In the genomic region with DNA sequence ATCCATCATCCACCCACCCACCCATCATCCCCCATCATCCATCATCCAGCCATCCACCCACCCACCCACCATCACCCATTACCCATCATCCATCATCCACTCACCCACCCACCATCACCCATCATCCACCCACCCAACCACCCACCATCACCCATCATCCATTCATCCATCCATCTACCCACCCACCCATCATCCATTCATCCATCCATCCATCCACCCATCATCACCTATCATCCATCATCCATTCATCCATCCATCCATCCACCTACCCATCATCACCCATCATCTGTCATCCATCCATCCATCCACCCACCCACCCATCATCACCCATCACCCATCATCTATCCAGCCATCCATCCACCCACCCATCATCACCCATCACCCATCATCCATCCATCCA, we compare ENCODE assay signal across 23 cellular contexts.
DNase-seq lines count a peak whose midpoint lies in the region; ATAC-seq, FAIRE-seq and TF ChIP-seq lines count a peak whose summit lies in the region.
"Had no signal": no experiment of that assay in that cellular context is flagged by ENCODE, and none has a peak within 500 bp of the region (broad histone marks: within the 10 kb centered on the region; RNA-seq: fewer than 3 reads in every experiment).

No MANE protein-coding gene starts in this region.

- no peak overlapping the region for H2AFZ ChIP-seq in neuronal stem cell (ENCODE audit: low read length)

- peak overlapping the region; percentile 6 for H3K9ac ChIP-seq in neuronal stem cell (ENCODE audit: low read depth, low read length, poor library complexity)

- no peak overlapping the region for H2BK5ac ChIP-seq in neuronal stem cell (ENCODE audit: low read length)

- peaks cover 2% of the 10 kb centered on the region for H3K79me1 ChIP-seq in neuronal stem cell (ENCODE audit: low read depth, low read length)

- no peak overlapping the region for H3K18ac ChIP-seq in neuronal stem cell (ENCODE audit: low read length)

- no peak overlapping the region for H3K23ac ChIP-seq in neuronal stem cell (ENCODE audit: low read depth, low read length, poor library complexity)

- DNase-seq in activated CD8-positive, alpha-beta memory T cell treated with anti-CD3 and anti-CD28 coated beads for 24 hours, result peak; percentile 24
- DNase-seq in activated CD8-positive, alpha-beta memory T cell treated with anti-CD3 and anti-CD28 coated beads, Interleukin-2, amount 50 U/mL, for 4 hours, result no peak
- DNase-seq in bronchial epithelial cell (ENCODE audit: low read depth) (no peak), neuronal stem cell (ENCODE audit: low spot score) (no peak), urothelium cell line (ENCODE audit: low spot score) (no peak), NCI-H526 (lab: John Stamatoyannopoulos, UW) (no peak), SW480 (ENCODE audit: low spot score) (no peak)
- DNase-seq in activated T-cell treated with anti-CD3 and anti-CD28 coated beads, Interleukin-2, amount 50 U/mL, for 4 hours, result no peak
- DNase-seq: AML-193; C1 segment of cervical spinal cord; Calu3; CD8-positive, alpha-beta memory T cell; DMS153; Karpas-422; MV-4-11; NCI-H1105 treated with DMSO at 0.1 percent for 48 hours; NCI-H2081; NCI-H2171; NCI-H526 treated with DMSO at 0.1 percent for 48 hours; OCI-M1; Right ventricle myocardium superior had no signal

- H4K91ac ChIP-seq in neuronal stem cell (ENCODE audit: low read depth, low read length, poor library complexity), result no peak overlapping the region

- H3K4me1 ChIP-seq in neuronal stem cell (ENCODE audit: control insufficient read depth in 2 of 2, insufficient read depth in 1 of 2, low read depth in 1 of 2, low read length in 2 of 2), result peaks cover 20 to 41% of the 10 kb centered on the region in 2 donors
- H3K4me1 ChIP-seq: HAP-1 had no signal

- H3K27me3 ChIP-seq in bronchial epithelial cell (ENCODE audit: control insufficient read depth, insufficient read depth, low read length), result no peaks in the 10 kb centered on the region
- H3K27me3 ChIP-seq in neuronal stem cell (ENCODE audit: control insufficient read depth in 3 of 3, insufficient read depth in 3 of 3, low read depth in 1 of 3, low read length in 3 of 3), result no peaks in the 10 kb centered on the region

- no peak overlapping the region for H2AK5ac ChIP-seq in neuronal stem cell (ENCODE audit: low read depth, low read length)

- H3K36me3 ChIP-seq in bronchial epithelial cell (ENCODE audit: control insufficient read depth, insufficient read depth, low read length) (peaks cover 6% of the 10 kb centered on the region), neuronal stem cell (replicated peaks in 1 of 2; ENCODE audit: control insufficient read depth in 2 of 2, insufficient read depth in 2 of 2, low read length in 2 of 2) (no peaks in the 10 kb centered on the region)
- H3K36me3 ChIP-seq: HAP-1 had no signal

- no peak for TF ChIP-seq CTCF in bronchial epithelial cell (IDR thresholded peaks at IDR 0.05; ENCODE audit: insufficient read depth, low read length, severe bottlenecking)

- no peak for ATAC-seq in activated T-cell treated with anti-CD3 and anti-CD28 coated beads, Interleukin-2, amount 50 U/mL, for 4 hours

- no peak overlapping the region for H2BK120ac ChIP-seq in neuronal stem cell (ENCODE audit: low read depth, low read length)

- FAIRE-seq in bronchial epithelial cell (lab: Jason Lieb, UNC) (peak; percentile 99), urothelium cell line (lab: Jason Lieb, UNC) (peak; percentile 100)

- no peak overlapping the region for H3K4me3 Mint-ChIP-seq in activated T-cell treated with anti-CD3 and anti-CD28 coated beads, Interleukin-2, amount 50 U/mL, for 4 hours
- H3K4me3 Mint-ChIP-seq: CD8-positive, alpha-beta memory T cell; IgD-negative memory B cell had no signal

- no peak overlapping the region for H3K27ac ChIP-seq in neuronal stem cell (replicated peaks; ENCODE audit: low read length)

- H3K4me3 ChIP-seq in bronchial epithelial cell (ENCODE audit: low read depth, low read length) (no peak overlapping the region), neuronal stem cell (ENCODE audit: low read length in 2 of 2) (no peak overlapping the region)
- H3K4me3 ChIP-seq: HAP-1 had no signal

- H4K8ac ChIP-seq in neuronal stem cell (ENCODE audit: low read depth, low read length), result no peak overlapping the region

- H3K4ac ChIP-seq in neuronal stem cell (ENCODE audit: low read length), result no peak overlapping the region

- H3K27me3 Mint-ChIP-seq in activated T-cell treated with anti-CD3 and anti-CD28 coated beads, Interleukin-2, amount 50 U/mL, for 4 hours (ENCODE audit: low read depth), result no peaks in the 10 kb centered on the region
- H3K27me3 Mint-ChIP-seq: CD8-positive, alpha-beta memory T cell; IgD-negative memory B cell had no signal

- H3K9me3 ChIP-seq in neuronal stem cell (replicated peaks in 1 of 2; ENCODE audit: control insufficient read depth in 2 of 2, insufficient read depth in 1 of 2, low read depth in 1 of 2, low read length in 2 of 2), result no peaks in the 10 kb centered on the region
- H3K9me3 ChIP-seq: HAP-1 had no signal

- no peak overlapping the region for H3K4me2 ChIP-seq in neuronal stem cell (ENCODE audit: insufficient read depth, low read length, poor library complexity, severe bottlenecking)

- H2BK15ac ChIP-seq in neuronal stem cell (ENCODE audit: low read length), result no peak overlapping the region

- H3K14ac ChIP-seq in neuronal stem cell (ENCODE audit: low read length), result no peak overlapping the region

- H2BK12ac ChIP-seq in neuronal stem cell (ENCODE audit: low read length), result no peak overlapping the region

- H3K9me3 Mint-ChIP-seq in activated T-cell treated with anti-CD3 and anti-CD28 coated beads, Interleukin-2, amount 50 U/mL, for 4 hours, result no peaks in the 10 kb centered on the region
- H3K9me3 Mint-ChIP-seq: CD8-positive, alpha-beta memory T cell had no signal

- H3K4me1 Mint-ChIP-seq in activated T-cell treated with anti-CD3 and anti-CD28 coated beads, Interleukin-2, amount 50 U/mL, for 4 hours (ENCODE audit: low read depth), result peaks cover 43% of the 10 kb centered on the region

- peaks cover 5% of the 10 kb centered on the region for H3K36me3 Mint-ChIP-seq in activated T-cell treated with anti-CD3 and anti-CD28 coated beads, Interleukin-2, amount 50 U/mL, for 4 hours (ENCODE audit: insufficient read depth)
- H3K36me3 Mint-ChIP-seq: IgD-negative memory B cell had no signal
